ENCODE assay signal across 8 cellular contexts in genomic region chr7:43700059-43700501, GRCh38. TPM values are rescaled to one million over a fixed set of nuclear protein-coding genes. Genes with fewer than 3 reads are reported as not detected.
DNase-seq lines count a peak whose midpoint lies in the region; ATAC-seq, FAIRE-seq and TF ChIP-seq lines count a peak whose summit lies in the region.

No MANE protein-coding gene starts in this region.

- H3K9ac ChIP-seq in mesendoderm (ENCODE audit: low read length), result no peak overlapping the region

- H3K4me2 ChIP-seq in DOHH2 (ENCODE audit: low read length), result peak overlapping the region; percentile 42
- H3K4me2 ChIP-seq in mesendoderm (ENCODE audit: low read length), result no peak overlapping the region

- no peak overlapping the region for H4K8ac ChIP-seq in mesendoderm (ENCODE audit: low read depth, low read length)

- WGBS in mesendoderm (ENCODE audit: extremely low coverage, insufficient coverage, low lambda C conversion rate), result no CpG with 5 or more reads among the region's 6 CpGs

- peaks cover 16% of the 10 kb centered on the region for H3K36me3 ChIP-seq in DOHH2 (ENCODE audit: control insufficient read depth, low read length)
- H3K36me3 ChIP-seq in mesendoderm (ENCODE audit: control insufficient read depth, insufficient read depth, low read length), result no peaks in the 10 kb centered on the region

- no peak overlapping the region for H3K56ac ChIP-seq in mesendoderm (ENCODE audit: low read length)

- H3K27ac ChIP-seq in DOHH2 (ENCODE audit: low read depth, low read length) (no peak overlapping the region), mesendoderm (ENCODE audit: low read depth, low read length) (no peak overlapping the region)

- peaks cover 56% of the 10 kb centered on the region for H3K4me1 ChIP-seq in DOHH2 (ENCODE audit: control insufficient read depth, low read length)
- peaks cover 3% of the 10 kb centered on the region for H3K4me1 ChIP-seq in mesendoderm (ENCODE audit: control insufficient read depth, low read depth, low read length)

- no peak overlapping the region for H2BK15ac ChIP-seq in mesendoderm (replicated peaks; ENCODE audit: low read depth)

- FAIRE-seq in GM12891 (lab: Jason Lieb, UNC), result no peak

- H3K79me1 ChIP-seq in mesendoderm (ENCODE audit: low read length), result peaks cover 5% of the 10 kb centered on the region

- H4K20me1 ChIP-seq in DOHH2 (ENCODE audit: control insufficient read depth, insufficient read depth, low read depth, low read length), result peaks cover 3% of the 10 kb centered on the region; the same call in 1 of the 2 replicates

- H2AK5ac ChIP-seq in mesendoderm (ENCODE audit: low read length), result no peak overlapping the region

- no peak overlapping the region for H3K23ac ChIP-seq in mesendoderm (ENCODE audit: low read length)

- no peaks in the 10 kb centered on the region for H3K9me2 ChIP-seq in DOHH2 (replicated peaks; ENCODE audit: control insufficient read depth, low read length)

- H2BK5ac ChIP-seq in mesendoderm (ENCODE audit: low read length), result no peak overlapping the region

- peak; percentile 70 for DNase-seq in HS-5 (ENCODE audit: low read depth)
- DNase-seq in NOMO-1 treated with dmso at 0.1 percent for 144 hours (lab: John Stamatoyannopoulos, UW; ENCODE audit: unreplicated experiment), result peak; percentile 30
- peak; percentile 78 for DNase-seq in dedifferentiated amniotic fluid mesenchymal stem cell (ENCODE audit: extremely low spot score)
- DNase-seq in mesendoderm, result peak; percentile 44
- DNase-seq in GM12891 (ENCODE audit: insufficient read length, low spot score), result no peak
- no peak for DNase-seq in stimulated activated CD4-positive, alpha-beta T cell treated with anti-CD3 and anti-CD28 coated beads, Interleukin-1b, Interleukin-23, amount 100 ng/mL, for 48 hours

- TF ChIP-seq CTCF in DOHH2 (IDR thresholded peaks at IDR 0.05; ENCODE audit: low read depth, low read length, poor library complexity, severe bottlenecking), result peak; percentile 74

- H3K27me3 ChIP-seq in DOHH2 (ENCODE audit: control insufficient read depth, low read length) (no peaks in the 10 kb centered on the region), mesendoderm (ENCODE audit: insufficient read depth, low read length, poor library complexity) (no peaks in the 10 kb centered on the region)

- H3K79me2 ChIP-seq in DOHH2 (ENCODE audit: control insufficient read depth, low read length) (peaks cover 83% of the 10 kb centered on the region), mesendoderm (ENCODE audit: control insufficient read depth, insufficient read depth, low read length) (peaks cover 26% of the 10 kb centered on the region)

- no peak for TF ChIP-seq POLR2A in GM12891 (IDR thresholded peaks at IDR 0.05; ENCODE audit: low read depth, low read length)

- H3K4me3 ChIP-seq in DOHH2 (ENCODE audit: low read length), result peak overlapping the region; percentile 22
- no peak overlapping the region for H3K4me3 ChIP-seq in mesendoderm (ENCODE audit: low read length)

- peaks cover 3% of the 10 kb centered on the region for H3F3A ChIP-seq in DOHH2 (ENCODE audit: control insufficient read depth, insufficient read depth)

- H3K9me3 ChIP-seq in DOHH2 (ENCODE audit: control insufficient read depth, insufficient read depth, low read length), result no peaks in the 10 kb centered on the region

- no peak overlapping the region for H4K5ac ChIP-seq in mesendoderm (ENCODE audit: low read length)

- no peak for ATAC-seq in GM21717 (IDR thresholded peaks at IDR 0.05; ENCODE audit: unreplicated experiment)

- no peak overlapping the region for H2BK120ac ChIP-seq in mesendoderm (ENCODE audit: low read depth, low read length)

- H3K18ac ChIP-seq in mesendoderm (ENCODE audit: low read length), result no peak overlapping the region

- no peak overlapping the region for H3K4ac ChIP-seq in mesendoderm (ENCODE audit: low read depth, low read length)

TF ChIP-seq in GM12891, 5 proteins besides CTCF, POLR2A, EP300 and RAD21:
- TF ChIP-seq POLR2AphosphoS5 (IDR thresholded peaks at IDR 0.05; ENCODE audit: low read depth, low read length), result no peak
- no peak for TF ChIP-seq PAX5 (IDR thresholded peaks at IDR 0.05; ENCODE audit: insufficient read depth, low read length, severe bottlenecking)

RNA-seq across cellular contexts. Expression of gene COA1, which starts 29.2 kb away (rescaled TPM):
- 129 TPM for polyA plus RNA-seq in mesendoderm (2013, experiment 1 of 2)
- polyA plus RNA-seq in mesendoderm (2013, experiment 2 of 2), result 132 TPM
- polyA plus RNA-seq in GM12891 (2012; ENCODE audit: low read depth, missing spikeins), result 66.7 TPM

RNA-seq across cellular contexts. Expression of gene BLVRA, which starts 58.4 kb away (rescaled TPM):
- polyA plus RNA-seq in mesendoderm (2013, experiment 1 of 2), result 19.1 TPM
- polyA plus RNA-seq in mesendoderm (2013, experiment 2 of 2), result 17.7 TPM
- polyA plus RNA-seq in GM12891 (2012; ENCODE audit: low read depth, missing spikeins), result 46.3 TPM

Comparison
In these comparisons a context has a peak if more than half of its experiments do, and no peak if none do; other contexts are left out.
1. DNase-seq: peak in HS-5 (single experiment), NOMO-1 treated with dmso at 0.1 percent for 144 hours (single experiment), dedifferentiated amniotic fluid mesenchymal stem cell (single experiment) and mesendoderm (single experiment); none in GM12891 (single experiment) and stimulated activated CD4-positive, alpha-beta T cell treated with anti-CD3 and anti-CD28 coated beads, Interleukin-1b, Interleukin-23, amount 100 ng/mL, for 48 hours (single experiment).